In genomic region chr2:104413890-104414289, GRCh38 we compare ENCODE assay signal across 30 cellular contexts.
"Had no signal": no experiment of that assay in that cellular context is flagged by ENCODE, and none has a peak within 500 bp of the region (broad histone marks: within the 10 kb centered on the region; RNA-seq: fewer than 3 reads in every experiment).

No MANE protein-coding gene starts in this region.

- H3K9ac ChIP-seq: parathyroid adenoma had no signal

- H3K36me3 ChIP-seq: left lung, neutrophil, right atrium auricular region, stomach, suprapubic skin, thoracic aorta, tibial artery, upper lobe of right lung had no signal

- H3K4me3 Mint-ChIP-seq: mesothelial cell of epicardium; naive thymus-derived CD4-positive, alpha-beta T cell; natural killer cell treated with Interleukin-12 subunit alpha and Interleukin-12 subunit beta and Interleukin-15 and Interleukin-18, amount 100 ng/mL, for 72 hours; neural crest cell; stimulated activated naive B cell treated with anti-CD40 and anti-IgM and Interleukin-4, amounts not matched to agents 10 μg/mL and 1 μg/mL and 100 μg/mL, for 72 hours had no signal

- DNase-seq: hippocampal formation; kidney glomerular epithelial cell; left cardiac atrium; left lung; mesendoderm; naive thymus-derived CD4-positive, alpha-beta T cell; occipital lobe; stimulated activated CD4-positive, alpha-beta T cell treated with anti-CD3 and anti-CD28 coated beads, Interleukin-12 subunit alpha, Interleukin-12 subunit beta, amount 100 ng/mL, for 4 hours; stimulated activated CD4-positive, alpha-beta T cell treated with anti-CD3 and anti-CD28 coated beads, Interleukin-15, amount 100 ng/mL, for 24 hours; stimulated activated CD4-positive, alpha-beta T cell treated with anti-CD3 and anti-CD28 coated beads, Interleukin-2, amount 100 ng/mL, for 24 hours; stimulated activated CD4-positive, alpha-beta T cell treated with anti-CD3 and anti-CD28 coated beads, Interleukin-4, amount 100 ng/mL, for 1 hour; stimulated activated naive B cell treated with anti-CD40 and anti-IgM and Interleukin-4, amounts not matched to agents 10 μg/mL and 1 μg/mL and 100 μg/mL, for 72 hours; stimulated activated naive CD8-positive, alpha-beta T cell treated with anti-CD3 and anti-CD28 coated beads, Interleukin-15, Interleukin-2, amounts not matched to agents 100 U/mL and 50 U/mL, for 24 hours; stomach; tibial artery; trophoblast cell; upper lobe of right lung had no signal

- H3K27ac Mint-ChIP-seq: mesothelial cell of epicardium; naive thymus-derived CD4-positive, alpha-beta T cell; natural killer cell treated with Interleukin-12 subunit alpha and Interleukin-12 subunit beta and Interleukin-15 and Interleukin-18, amount 100 ng/mL, for 72 hours; stimulated activated naive B cell treated with anti-CD40 and anti-IgM and Interleukin-4, amounts not matched to agents 10 μg/mL and 1 μg/mL and 100 μg/mL, for 72 hours had no signal

- H2AFZ ChIP-seq: parathyroid adenoma had no signal

- ATAC-seq: left cardiac atrium; left lung; naive thymus-derived CD4-positive, alpha-beta T cell; natural killer cell treated with Interleukin-12 subunit alpha and Interleukin-12 subunit beta and Interleukin-15 and Interleukin-18, amount 100 ng/mL, for 72 hours; sciatic nerve; stimulated activated naive B cell treated with anti-CD40 and anti-IgM and Interleukin-4, amounts not matched to agents 10 μg/mL and 1 μg/mL and 100 μg/mL, for 72 hours; stimulated activated naive CD8-positive, alpha-beta T cell treated with anti-CD3 and anti-CD28 coated beads, Interleukin-15, Interleukin-2, amounts not matched to agents 100 U/mL and 50 U/mL, for 24 hours; upper lobe of right lung had no signal

- FAIRE-seq: keratinocyte, urothelium cell line had no signal

- H3K79me2 ChIP-seq: parathyroid adenoma had no signal

- H3K4me1 ChIP-seq: left lung, parathyroid adenoma, right atrium auricular region, stomach, suprapubic skin, tibial artery, upper lobe of right lung had no signal

- H3K4me1 Mint-ChIP-seq: mesothelial cell of epicardium; naive thymus-derived CD4-positive, alpha-beta T cell; stimulated activated naive B cell treated with anti-CD40 and anti-IgM and Interleukin-4, amounts not matched to agents 10 μg/mL and 1 μg/mL and 100 μg/mL, for 72 hours had no signal

- H3K9me3 Mint-ChIP-seq: mesothelial cell of epicardium; natural killer cell treated with Interleukin-12 subunit alpha and Interleukin-12 subunit beta and Interleukin-15 and Interleukin-18, amount 100 ng/mL, for 72 hours; neural crest cell; stimulated activated naive B cell treated with anti-CD40 and anti-IgM and Interleukin-4, amounts not matched to agents 10 μg/mL and 1 μg/mL and 100 μg/mL, for 72 hours had no signal

- H3K4me3 ChIP-seq: left lung, lung, right atrium auricular region, skin epidermis, stomach, suprapubic skin, thoracic aorta, tibial artery, upper lobe of right lung had no signal

- H3K27ac ChIP-seq: left lung, neutrophil, parathyroid adenoma, right atrium auricular region, skin epidermis, stomach, suprapubic skin, thoracic aorta, tibial artery, upper lobe of right lung had no signal

- H3K27me3 ChIP-seq: right atrium auricular region, suprapubic skin had no signal

- H3K9me3 ChIP-seq: left lung, neutrophil, right atrium auricular region, stomach, suprapubic skin, thoracic aorta, tibial artery, upper lobe of right lung had no signal

- H3K36me3 Mint-ChIP-seq: mesothelial cell of epicardium; naive thymus-derived CD4-positive, alpha-beta T cell; natural killer cell treated with Interleukin-12 subunit alpha and Interleukin-12 subunit beta and Interleukin-15 and Interleukin-18, amount 100 ng/mL, for 72 hours; stimulated activated naive B cell treated with anti-CD40 and anti-IgM and Interleukin-4, amounts not matched to agents 10 μg/mL and 1 μg/mL and 100 μg/mL, for 72 hours had no signal
